In genomic region chr7:101553018-101553770, GRCh38 we compare ENCODE assay signal across 22 cellular contexts.
DNase-seq lines count a peak whose midpoint lies in the region; ATAC-seq and TF ChIP-seq lines count a peak whose summit lies in the region.
"Had no signal": no experiment of that assay in that cellular context is flagged by ENCODE, and none has a peak within 500 bp of the region (broad histone marks: within the 10 kb centered on the region; RNA-seq: fewer than 3 reads in every experiment).

No MANE protein-coding gene starts in this region.

- TF ChIP-seq CTCF in RWPE2 (IDR thresholded peaks at IDR 0.05; ENCODE audit: poor library complexity, severe bottlenecking) = no peak

- H2AFZ ChIP-seq in neuronal stem cell (ENCODE audit: low read length) = no peak overlapping the region

- H3K27ac ChIP-seq in RWPE2 (ENCODE audit: poor library complexity, severe bottlenecking) (no peak overlapping the region), neuronal stem cell (replicated peaks; ENCODE audit: low read length) (no peak overlapping the region)
- H3K27ac ChIP-seq: breast epithelium, pancreas, uterus had no signal

- H3K14ac ChIP-seq in neuronal stem cell (ENCODE audit: low read length) = no peak overlapping the region

- H2AK5ac ChIP-seq in neuronal stem cell (ENCODE audit: low read depth, low read length) = no peak overlapping the region

- H3K36me3 ChIP-seq in RWPE2 (ENCODE audit: low read depth) (no peaks in the 10 kb centered on the region), neuronal stem cell (replicated peaks in 1 of 2; ENCODE audit: control insufficient read depth in 2 of 2, insufficient read depth in 2 of 2, low read length in 2 of 2) (peaks cover 6 to 12% of the 10 kb centered on the region in 2 donors)
- H3K36me3 ChIP-seq: breast epithelium, pancreas, uterus had no signal

- no peaks in the 10 kb centered on the region for H3K9me3 Mint-ChIP-seq in stimulated activated naive CD8-positive, alpha-beta T cell treated with anti-CD3 and anti-CD28 coated beads, Interleukin-15, amount 100 ng/mL, for 72 hours
- H3K9me3 Mint-ChIP-seq: activated T-helper 17 cell treated with anti-CD3 and anti-CD28 coated beads, Interleukin-2, amount 50 U/mL, for 72 hours; CD8-positive, alpha-beta T cell had no signal

- H3K27me3 ChIP-seq in RWPE2 (ENCODE audit: insufficient read depth, poor library complexity, severe bottlenecking) = no peaks in the 10 kb centered on the region
- H3K27me3 ChIP-seq in neuronal stem cell (ENCODE audit: control insufficient read depth in 3 of 3, insufficient read depth in 3 of 3, low read depth in 1 of 3, low read length in 3 of 3) = peaks cover 0 to 2% (median 0%) of the 10 kb centered on the region in 3 experiments
- H3K27me3 ChIP-seq: pancreas, uterus had no signal

- peak overlapping the region; percentile 75 to 94 for H3K27ac Mint-ChIP-seq in stimulated activated naive CD8-positive, alpha-beta T cell treated with anti-CD3 and anti-CD28 coated beads, Interleukin-15, amount 100 ng/mL, for 72 hours
- no peak overlapping the region for H3K27ac Mint-ChIP-seq in T-helper 17 cell
- H3K27ac Mint-ChIP-seq: activated T-helper 17 cell treated with anti-CD3 and anti-CD28 coated beads, Interleukin-2, amount 50 U/mL, for 72 hours; CD8-positive, alpha-beta T cell; naive thymus-derived CD4-positive, alpha-beta T cell had no signal

- H3K18ac ChIP-seq in neuronal stem cell (ENCODE audit: low read length) = peak overlapping the region; percentile 49

- H2BK15ac ChIP-seq in neuronal stem cell (ENCODE audit: low read length) = no peak overlapping the region

- no peak overlapping the region for H3K4ac ChIP-seq in neuronal stem cell (ENCODE audit: low read length)

- no CpG with 5 or more reads among the region's 23 CpGs for WGBS in neuronal stem cell (ENCODE audit: extremely low coverage in 2 of 2, insufficient read length in 2 of 2, insufficient replicate concordance in 1 of 2), 2 donors

- peak overlapping the region; percentile 61 for H3K23ac ChIP-seq in neuronal stem cell (ENCODE audit: low read depth, low read length, poor library complexity)

- H3K36me3 Mint-ChIP-seq in T-helper 17 cell (ENCODE audit: low read depth) = peaks cover 2% of the 10 kb centered on the region
- H3K36me3 Mint-ChIP-seq: CD8-positive, alpha-beta T cell; naive thymus-derived CD4-positive, alpha-beta T cell had no signal

- H3K79me1 ChIP-seq in neuronal stem cell (ENCODE audit: low read depth, low read length) = peaks cover 1% of the 10 kb centered on the region

- H3K4me1 Mint-ChIP-seq in stimulated activated naive CD8-positive, alpha-beta T cell treated with anti-CD3 and anti-CD28 coated beads, Interleukin-15, amount 100 ng/mL, for 72 hours = peaks cover 6% of the 10 kb centered on the region
- peaks cover 2% of the 10 kb centered on the region for H3K4me1 Mint-ChIP-seq in T-helper 17 cell
- H3K4me1 Mint-ChIP-seq: activated T-helper 17 cell treated with anti-CD3 and anti-CD28 coated beads, Interleukin-2, amount 50 U/mL, for 72 hours; naive thymus-derived CD4-positive, alpha-beta T cell had no signal

- no peak overlapping the region for H3K4me2 ChIP-seq in neuronal stem cell (ENCODE audit: insufficient read depth, low read length, poor library complexity, severe bottlenecking)

- no peak for ATAC-seq in stimulated activated naive CD8-positive, alpha-beta T cell treated with anti-CD3 and anti-CD28 coated beads, Interleukin-15, amount 100 ng/mL, for 72 hours
- no peak for ATAC-seq in stimulated activated naive CD8-positive, alpha-beta T cell treated with anti-CD3 and anti-CD28 coated beads, Interleukin-15, Interleukin-2, amounts not matched to agents 100 U/mL and 50 U/mL, for 24 hours
- ATAC-seq in RWPE2 (ENCODE audit: low read depth) (peak; percentile 36; the same call in 1 of the 3 replicates), HG03045 (IDR thresholded peaks at IDR 0.05; ENCODE audit: unreplicated experiment) (no peak), HG03108 (IDR thresholded peaks at IDR 0.05; ENCODE audit: unreplicated experiment) (no peak), T-helper 17 cell (no peak)
- ATAC-seq: activated T-helper 17 cell treated with anti-CD3 and anti-CD28 coated beads, Interleukin-2, amount 50 U/mL, for 72 hours; CD8-positive, alpha-beta T cell; GM12878; naive thymus-derived CD4-positive, alpha-beta T cell; pancreas; PC-3 had no signal

- DNase-seq in stimulated activated naive CD8-positive, alpha-beta T cell treated with anti-CD3 and anti-CD28 coated beads, Interleukin-15, amount 100 ng/mL, for 72 hours = no peak
- DNase-seq in stimulated activated naive CD8-positive, alpha-beta T cell treated with anti-CD3 and anti-CD28 coated beads, Interleukin-15, Interleukin-2, amounts not matched to agents 100 U/mL and 50 U/mL, for 24 hours = no peak
- DNase-seq in RWPE2 (ENCODE audit: low spot score) (no peak), neuronal stem cell (ENCODE audit: low spot score) (no peak), NCI-H446 treated with DMSO at 0.1 percent for 48 hours (lab: John Stamatoyannopoulos, UW) (no peak), T-helper 17 cell (no peak)
- DNase-seq: activated CD4-positive, alpha-beta T cell treated with anti-CD3 and anti-CD28 coated beads for 4 hours; CD8-positive, alpha-beta T cell; mesenchymal stem cell; naive thymus-derived CD4-positive, alpha-beta T cell; NCI-H1092 treated with DMSO at 0.1 percent for 48 hours; NCI-H2029; NCI-H226; PC-3; T-helper 1 cell had no signal

- no peak overlapping the region for H2BK120ac ChIP-seq in neuronal stem cell (ENCODE audit: low read depth, low read length)

- H3K4me3 Mint-ChIP-seq in stimulated activated naive CD8-positive, alpha-beta T cell treated with anti-CD3 and anti-CD28 coated beads, Interleukin-15, amount 100 ng/mL, for 72 hours = no peak overlapping the region
- no peak overlapping the region for H3K4me3 Mint-ChIP-seq in T-helper 17 cell
- H3K4me3 Mint-ChIP-seq: activated T-helper 17 cell treated with anti-CD3 and anti-CD28 coated beads, Interleukin-2, amount 50 U/mL, for 72 hours; CD8-positive, alpha-beta T cell; naive thymus-derived CD4-positive, alpha-beta T cell had no signal

- no peak overlapping the region for H3K9ac ChIP-seq in neuronal stem cell (ENCODE audit: low read depth, low read length, poor library complexity)

- H4K91ac ChIP-seq in neuronal stem cell (ENCODE audit: low read depth, low read length, poor library complexity) = no peak overlapping the region

- H2BK12ac ChIP-seq in neuronal stem cell (ENCODE audit: low read length) = no peak overlapping the region

- H3K4me1 ChIP-seq in RWPE2 (ENCODE audit: insufficient read depth, poor library complexity, severe bottlenecking) (no peaks in the 10 kb centered on the region), neuronal stem cell (ENCODE audit: control insufficient read depth in 2 of 2, insufficient read depth in 1 of 2, low read depth in 1 of 2, low read length in 2 of 2) (peaks cover 4% of the 10 kb centered on the region in 2 donors)
- H3K4me1 ChIP-seq: breast epithelium, pancreas, uterus had no signal

- H3K4me3 ChIP-seq in RWPE2 (ENCODE audit: severe bottlenecking) (no peak overlapping the region), neuronal stem cell (ENCODE audit: low read length in 2 of 2) (peak overlapping the region in 1 of 2 donors; percentile 56)
- H3K4me3 ChIP-seq: breast epithelium, GM12878, pancreas, uterus had no signal

- H3K9me3 ChIP-seq in RWPE2 (ENCODE audit: severe bottlenecking) = no peaks in the 10 kb centered on the region
- H3K9me3 ChIP-seq in neuronal stem cell (replicated peaks in 1 of 2; ENCODE audit: control insufficient read depth in 2 of 2, insufficient read depth in 1 of 2, low read depth in 1 of 2, low read length in 2 of 2) = peaks cover 0 to 4% of the 10 kb centered on the region in 2 donors
- no peaks in the 10 kb centered on the region for H3K9me3 ChIP-seq in T-helper 17 cell (ENCODE audit: control insufficient read depth, low read length, poor library complexity, severe bottlenecking)
- H3K9me3 ChIP-seq: breast epithelium, pancreas, uterus had no signal

- H2BK5ac ChIP-seq in neuronal stem cell (ENCODE audit: low read length) = peak overlapping the region; percentile 72

- no peaks in the 10 kb centered on the region for H3K27me3 Mint-ChIP-seq in stimulated activated naive CD8-positive, alpha-beta T cell treated with anti-CD3 and anti-CD28 coated beads, Interleukin-15, amount 100 ng/mL, for 72 hours
- peaks cover 23% of the 10 kb centered on the region for H3K27me3 Mint-ChIP-seq in T-helper 17 cell

- no peak overlapping the region for H4K8ac ChIP-seq in neuronal stem cell (ENCODE audit: low read depth, low read length)
